Comparison of ENCODE assay signal across 8 cellular contexts in genomic region chr12:54126696-54127537, GRCh38.
DNase-seq lines count a peak whose midpoint lies in the region; ATAC-seq and TF ChIP-seq lines count a peak whose summit lies in the region.

No MANE protein-coding gene starts in this region.

- no peak for TF ChIP-seq CTCF in osteoblast (IDR thresholded peaks at IDR 0.05; ENCODE audit: extremely low read depth, low read depth, low read length)

- peak overlapping the region; percentile 84 for H2AFZ ChIP-seq in osteoblast (ENCODE audit: low read length)

- no peaks in the 10 kb centered on the region for H3K36me3 ChIP-seq in SJCRH30
- H3K36me3 ChIP-seq in osteoblast (ENCODE audit: insufficient read depth, low read length): peaks cover 8% of the 10 kb centered on the region

- H3K27me3 ChIP-seq in SJCRH30: no peaks in the 10 kb centered on the region
- no peaks in the 10 kb centered on the region for H3K27me3 ChIP-seq in osteoblast (ENCODE audit: insufficient read depth, low read length)

- H3K79me2 ChIP-seq in osteoblast (ENCODE audit: insufficient read depth, low read length): peaks cover 17% of the 10 kb centered on the region

- H3K4me1 ChIP-seq in SJCRH30: no peaks in the 10 kb centered on the region
- H3K4me1 ChIP-seq in osteoblast (ENCODE audit: insufficient read depth, low read length): peaks cover 8% of the 10 kb centered on the region

- H3K4me3 ChIP-seq in SJCRH30 (peak overlapping the region; percentile 55), osteoblast (ENCODE audit: insufficient read depth, low read length) (peak overlapping the region; percentile 77)

- H3K9me3 ChIP-seq in SJCRH30 (replicated peaks): no peaks in the 10 kb centered on the region
- no peaks in the 10 kb centered on the region for H3K9me3 ChIP-seq in osteoblast (ENCODE audit: low read depth, low read length)

- ATAC-seq in HG03280 (IDR thresholded peaks at IDR 0.05; ENCODE audit: unreplicated experiment): no peak

- H3K27ac ChIP-seq in SJCRH30 (no peak overlapping the region), osteoblast (ENCODE audit: low read depth, low read length) (peak overlapping the region; percentile 12)

- H4K20me1 ChIP-seq in osteoblast (ENCODE audit: insufficient read depth, low read length): peaks cover 4% of the 10 kb centered on the region

- DNase-seq in C1 segment of cervical spinal cord (lab: John Stamatoyannopoulos, UW) (peak in 10 of 14 donors; percentile 30 to 81 (median 56)), SJCRH30 (peak; percentile 19 to 25), germinal center (ENCODE audit: low spot score) (peak; percentile 2), osteoblast (ENCODE audit: insufficient read length, low spot score, missing footprints) (peak; percentile 96), NCI-H748 (lab: John Stamatoyannopoulos, UW; ENCODE audit: unreplicated experiment) (no peak), NCI-H1417 (lab: John Stamatoyannopoulos, UW) (no peak)
- DNase-seq in activated effector memory CD4-positive, alpha-beta T cell treated with anti-CD3 and anti-CD28 coated beads, Interleukin-2, amount 50 U/mL, for 16 hours: no peak

- peak overlapping the region; percentile 81 for H3K4me2 ChIP-seq in osteoblast (ENCODE audit: insufficient read depth, low read length)

Comparison
In these comparisons a context has a peak if more than half of its experiments do, and no peak if none do; other contexts are left out.
1. DNase-seq: peak in C1 segment of cervical spinal cord (10 of 14), SJCRH30 (2 of 2), germinal center (single experiment) and osteoblast (single experiment); none in NCI-H748 (single experiment), NCI-H1417 (0 of 3) and activated effector memory CD4-positive, alpha-beta T cell treated with anti-CD3 and anti-CD28 coated beads, Interleukin-2, amount 50 U/mL, for 16 hours (single experiment).